ENCODE assay signal across 1 cellular context in genomic region chr5:2872676-2873075, GRCh38.
TF ChIP-seq lines count a peak whose summit lies in the region.

No MANE protein-coding gene starts in this region.

TF ChIP-seq in GM23338, 12 proteins besides CTCF, POLR2A, EP300 and RAD21 (continued from another document):
- TF ChIP-seq POLR2AphosphoS5 (IDR thresholded peaks at IDR 0.05; ENCODE audit: low read depth) (no peak), ETS1 (IDR thresholded peaks at IDR 0.05) (no peak)
